ENCODE assay signal across 16 cellular contexts in the genomic region with DNA sequence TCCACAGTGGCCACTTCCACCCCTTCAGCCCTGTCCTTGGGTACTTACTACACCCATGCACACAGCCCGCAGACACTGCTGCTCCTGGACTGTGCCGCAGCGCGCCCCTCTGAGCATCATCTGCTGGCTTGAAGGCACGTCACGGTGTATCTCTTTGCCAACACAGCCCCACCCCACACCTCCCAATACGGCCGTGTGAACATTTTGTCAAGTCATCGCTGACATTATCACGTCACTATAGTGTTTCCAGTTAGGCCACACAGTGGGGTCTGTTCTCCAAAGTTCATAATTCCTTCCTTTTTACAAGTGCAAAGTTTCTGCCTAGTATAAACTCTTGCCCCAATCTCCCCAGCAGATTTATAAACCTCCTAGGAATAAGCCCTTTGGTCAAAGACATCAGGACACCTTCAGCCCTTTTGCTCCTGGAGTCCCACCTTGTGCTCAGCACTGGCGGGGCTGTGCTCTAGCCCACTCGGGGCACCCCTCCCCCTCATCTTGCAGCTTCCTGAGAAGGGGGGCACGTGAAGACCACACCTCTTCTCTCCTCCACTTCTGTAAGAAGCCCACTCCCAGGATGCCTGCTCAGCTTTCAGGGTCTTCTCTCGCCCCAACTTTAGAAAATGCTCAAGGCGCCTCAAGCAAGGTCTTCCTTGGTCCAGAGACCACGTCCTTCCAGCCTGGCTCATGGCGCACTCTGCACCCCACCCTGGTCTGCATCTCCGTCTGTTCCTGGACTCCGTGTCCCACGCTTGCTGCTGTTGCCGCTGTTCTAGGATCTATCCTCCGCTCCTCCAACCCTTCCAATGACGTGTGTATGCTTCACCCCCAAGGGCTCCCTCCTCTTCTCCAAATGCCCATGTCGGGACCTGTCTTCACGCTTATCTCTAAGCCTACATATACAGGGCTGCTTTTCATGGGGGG. TPM values are rescaled to one million over a fixed set of nuclear protein-coding genes. Genes with fewer than 3 reads are reported as not detected.
DNase-seq lines count a peak whose midpoint lies in the region; ATAC-seq and TF ChIP-seq lines count a peak whose summit lies in the region.
"Had no signal": no experiment of that assay in that cellular context is flagged by ENCODE, and none has a peak within 500 bp of the region (broad histone marks: within the 10 kb centered on the region; RNA-seq: fewer than 3 reads in every experiment).

No MANE protein-coding gene starts in this region.

- peaks cover 6% of the 10 kb centered on the region for H3K36me3 Mint-ChIP-seq in nephron progenitor cell (ENCODE audit: low read depth)
- no peaks in the 10 kb centered on the region for H3K36me3 Mint-ChIP-seq in Calu3 (ENCODE audit: insufficient read depth, unreplicated experiment)
- H3K36me3 Mint-ChIP-seq: CD8-positive, alpha-beta memory T cell had no signal

- no peak for TF ChIP-seq POLR2A in gastrocnemius medialis (IDR thresholded peaks at IDR 0.05)

- BruUV-seq in Calu3 (replicated peaks; lab: Mats Ljungman, UMichigan) = no TSS peak

- CTCF ChIA-PET in Calu3 (lab: Charles Lee) = no interaction called here

- peaks cover 42% of the 10 kb centered on the region for H3K4me1 Mint-ChIP-seq in nephron progenitor cell
- H3K4me1 Mint-ChIP-seq in Calu3 (ENCODE audit: low read depth, unreplicated experiment) = no peaks in the 10 kb centered on the region
- H3K4me1 Mint-ChIP-seq: CD8-positive, alpha-beta memory T cell had no signal

- no peaks in the 10 kb centered on the region for H3K4me1 ChIP-seq in gastrocnemius medialis
- H3K4me1 ChIP-seq: SJCRH30 had no signal

- TF ChIP-seq CTCF in nephron progenitor cell (IDR thresholded peaks at IDR 0.05) = no peak
- TF ChIP-seq CTCF in Calu3 (IDR thresholded peaks at IDR 0.05; ENCODE audit: unreplicated experiment) = no peak
- TF ChIP-seq CTCF in gastrocnemius medialis (IDR thresholded peaks at IDR 0.05 in 4 of 5, conservative IDR thresholded peaks at IDR 0.05 in 1 of 5) = no peak

- H3K9me3 Mint-ChIP-seq in nephron progenitor cell (peaks cover 11% of the 10 kb centered on the region), Calu3 (ENCODE audit: low read depth, unreplicated experiment) (no peaks in the 10 kb centered on the region)
- H3K9me3 Mint-ChIP-seq: CD8-positive, alpha-beta memory T cell; IgD-negative memory B cell had no signal

- H3K9me3 ChIP-seq in gastrocnemius medialis = no peaks in the 10 kb centered on the region
- H3K9me3 ChIP-seq: BE2C, SJCRH30 had no signal

- H3K36me3 ChIP-seq in H7 (replicated peaks; ENCODE audit: control insufficient read depth, insufficient read depth, low read length) (no peaks in the 10 kb centered on the region), gastrocnemius medialis (no peaks in the 10 kb centered on the region)
- H3K36me3 ChIP-seq: BE2C, SJCRH30 had no signal

- H3K27me3 ChIP-seq in H7 (ENCODE audit: control insufficient read depth, insufficient read depth, low read length) = no peaks in the 10 kb centered on the region
- H3K27me3 ChIP-seq in gastrocnemius medialis = no peaks in the 10 kb centered on the region
- H3K27me3 ChIP-seq: BE2C had no signal

- H3K27ac Mint-ChIP-seq in nephron progenitor cell (no peak overlapping the region), Calu3 (ENCODE audit: unreplicated experiment) (no peak overlapping the region)
- H3K27ac Mint-ChIP-seq: CD8-positive, alpha-beta memory T cell; IgD-negative memory B cell had no signal

- peak; percentile 11 for DNase-seq in CD1c-positive myeloid dendritic cell (ENCODE audit: extremely low spot score)
- peak; percentile 35 for DNase-seq in H7
- peak; percentile 21 for DNase-seq in UCSD-AML1 (lab: John Stamatoyannopoulos, UW; ENCODE audit: unreplicated experiment)
- DNase-seq in nephron progenitor cell = no peak
- DNase-seq in Calu3 = no peak
- no peak for DNase-seq in amniotic stem cell (lab: John Stamatoyannopoulos, UW)
- no peak for DNase-seq in gastrocnemius medialis
- DNase-seq: BE2C; CD8-positive, alpha-beta memory T cell; NCI-H1048; NCI-H146; NCI-H345; NCI-H774; SJCRH30 had no signal

- H3K27ac ChIP-seq in gastrocnemius medialis = no peak overlapping the region
- H3K27ac ChIP-seq: SJCRH30 had no signal

- ATAC-seq in GM21515 (IDR thresholded peaks at IDR 0.05; ENCODE audit: unreplicated experiment) (no peak), gastrocnemius medialis (no peak)

- peak overlapping the region; percentile 18 for H3K4me3 Mint-ChIP-seq in nephron progenitor cell
- no peak overlapping the region for H3K4me3 Mint-ChIP-seq in Calu3 (ENCODE audit: low read depth, unreplicated experiment)
- H3K4me3 Mint-ChIP-seq: CD8-positive, alpha-beta memory T cell; IgD-negative memory B cell had no signal

- H3K27me3 Mint-ChIP-seq in nephron progenitor cell (ENCODE audit: low read depth, poor library complexity) = peaks cover 26% of the 10 kb centered on the region
- no peaks in the 10 kb centered on the region for H3K27me3 Mint-ChIP-seq in Calu3 (ENCODE audit: unreplicated experiment)
- H3K27me3 Mint-ChIP-seq: IgD-negative memory B cell had no signal

- intact Hi-C loops in Calu3 (cut with micrococcal nuclease; ENCODE audit: unreplicated experiment) (no loop called here), gastrocnemius medialis (cut with DNase I; ENCODE audit: low total_unique reads) (no loop called here)

- H3K4me3 ChIP-seq in H7 (ENCODE audit: insufficient read depth, low read depth, low read length) (no peak overlapping the region), gastrocnemius medialis (no peak overlapping the region)
- H3K4me3 ChIP-seq: SJCRH30 had no signal

- in situ Hi-C loops in gastrocnemius medialis (cut with MboI; ENCODE audit: low sequenced_read_pairs in 4 of 4) = no loop called here

RNA-seq across cellular contexts. Expression of a gene that starts 7.2 kb away (rescaled TPM):
- 7.4 and 24.5 TPM in 2 replicates for total RNA-seq in H7 (2014; rRNA removed; shearing (Covaris generic))
- total RNA-seq in Calu3 (2022) (5.3 and 7.3 TPM in 2 replicates), gastrocnemius medialis (1 to 10 TPM; 1.8 to 5.2 (median 2.8) TPM)

RNA-seq across cellular contexts. Expression of a gene that starts 35.3 kb away (rescaled TPM):
- total RNA-seq in H7 (2014; rRNA removed; shearing (Covaris generic)) = 75.3 and 82.2 TPM in 2 replicates
- 46.1 and 49.3 TPM in 2 replicates for total RNA-seq in Calu3 (2022)
- total RNA-seq in gastrocnemius medialis = 10 to 100 TPM; 17.0 to 25.6 (median 21.0) TPM

RNA-seq across cellular contexts. Expression of a gene that starts 44.3 kb away (rescaled TPM):
- total RNA-seq in H7 (2014; rRNA removed; shearing (Covaris generic)) = 69.7 and 86.0 TPM in 2 replicates
- total RNA-seq in Calu3 (2022) = 29.8 and 31.0 TPM in 2 replicates
- 10 to 100 TPM; 30.3 to 78.0 (median 44.2) TPM for total RNA-seq in gastrocnemius medialis

RNA-seq across cellular contexts. Expression of a gene that starts 44.5 kb away (rescaled TPM):
- 54.0 and 69.0 TPM in 2 replicates for total RNA-seq in H7 (2014; rRNA removed; shearing (Covaris generic))
- total RNA-seq in Calu3 (2022) (89.6 and 95.9 TPM in 2 replicates), gastrocnemius medialis (1 to 10 TPM; 1.5 to 3.2 (median 1.9) TPM)

Comparison
In these comparisons a context has a peak if more than half of its experiments do, and no peak if none do; other contexts are left out.
1. DNase-seq: peak in CD1c-positive myeloid dendritic cell (single experiment), H7 (single experiment) and UCSD-AML1 (single experiment); none in nephron progenitor cell (single experiment), Calu3 (single experiment), amniotic stem cell (single experiment) and gastrocnemius medialis (0 of 2).